ENCODE assay signal across 23 cellular contexts in the genomic region with DNA sequence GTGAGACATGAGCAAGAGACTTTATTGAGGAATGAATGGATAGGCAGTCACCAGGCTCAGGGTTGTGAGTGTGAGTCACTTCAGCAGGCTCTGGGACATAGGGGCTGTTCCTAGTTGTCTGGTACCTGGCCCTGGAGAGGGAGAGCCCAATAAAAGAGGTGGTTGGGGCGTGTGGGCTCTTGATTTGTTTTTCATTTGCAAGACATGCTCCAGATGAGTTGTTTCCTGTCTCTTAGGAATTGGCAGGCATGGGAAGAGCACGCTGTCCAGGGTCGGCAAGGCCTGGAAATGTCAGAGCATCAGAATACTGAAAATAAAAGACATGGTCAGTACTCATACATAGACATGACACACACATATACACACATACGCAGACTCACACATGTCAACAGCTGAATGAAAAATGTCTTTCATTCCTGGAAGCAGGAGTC.
DNase-seq lines count a peak whose midpoint lies in the region; ATAC-seq and TF ChIP-seq lines count a peak whose summit lies in the region.
"Had no signal": no experiment of that assay in that cellular context is flagged by ENCODE, and none has a peak within 500 bp of the region (broad histone marks: within the 10 kb centered on the region; RNA-seq: fewer than 3 reads in every experiment).

No MANE protein-coding gene starts in this region.

- H4K20me1 ChIP-seq in BLaER1 treated with 17β-estradiol and CSF1 and Interleukin-3, amounts not matched to agents 10 nM and 100 nM = no peaks in the 10 kb centered on the region
- H4K20me1 ChIP-seq in PC-3 (ENCODE audit: low read length) = no peaks in the 10 kb centered on the region

- peaks cover 61% of the 10 kb centered on the region for H3K4me1 Mint-ChIP-seq in nephron
- H3K4me1 Mint-ChIP-seq: activated CD4-positive, alpha-beta memory T cell treated with anti-CD3 and anti-CD28 coated beads, Interleukin-2, amount 10 ng/mL, durations not matched to agents 7 days and 5 days had no signal

- H3K36me3 Mint-ChIP-seq in nephron (ENCODE audit: low read depth) = no peaks in the 10 kb centered on the region
- H3K36me3 Mint-ChIP-seq: CD8-positive, alpha-beta T cell; natural killer cell treated with Interleukin-12 subunit alpha and Interleukin-12 subunit beta and Interleukin-15 and Interleukin-18, amount 100 ng/mL, for 72 hours had no signal

- H3K9me3 Mint-ChIP-seq in nephron = no peaks in the 10 kb centered on the region
- H3K9me3 Mint-ChIP-seq: activated CD4-positive, alpha-beta memory T cell treated with anti-CD3 and anti-CD28 coated beads, Interleukin-2, amount 10 ng/mL, durations not matched to agents 7 days and 5 days; CD8-positive, alpha-beta T cell; natural killer cell treated with Interleukin-12 subunit alpha and Interleukin-12 subunit beta and Interleukin-15 and Interleukin-18, amount 100 ng/mL, for 72 hours; T-helper 2 cell treated with Interferon-gamma antibody and Interleukin-4, amounts not matched to agents 5 μg/mL and 100 μg/mL, for 36 hours had no signal

- H3K9me2 ChIP-seq in PC-3 (replicated peaks; ENCODE audit: low read length) = no peaks in the 10 kb centered on the region

- no peaks in the 10 kb centered on the region for H3K27me3 ChIP-seq in BLaER1 treated with 17β-estradiol and CSF1 and Interleukin-3, amounts not matched to agents 10 nM and 100 nM
- no peaks in the 10 kb centered on the region for H3K27me3 ChIP-seq in PC-3 (ENCODE audit: low read length)

- TF ChIP-seq CTCF in PC-3 (conservative IDR thresholded peaks at IDR 0.05; ENCODE audit: low read depth, low read length) (no peak), nephron (IDR thresholded peaks at IDR 0.05; ENCODE audit: unreplicated experiment in 3 of 3) (no peak)

- no peaks in the 10 kb centered on the region for H3K36me3 ChIP-seq in BLaER1 treated with 17β-estradiol and CSF1 and Interleukin-3, amounts not matched to agents 10 nM and 100 nM
- H3K36me3 ChIP-seq in PC-3 (ENCODE audit: low read depth, low read length) = no peaks in the 10 kb centered on the region

- peak; percentile 92 for DNase-seq in PC-3
- peak; percentile 63 for DNase-seq in dermis blood vessel endothelial cell
- no peak for DNase-seq in NCI-H446 (lab: John Stamatoyannopoulos, UW)
- no peak for DNase-seq in COLO829 (ENCODE audit: low spot score)
- DNase-seq: activated CD4-positive, alpha-beta memory T cell treated with anti-CD3 and anti-CD28 coated beads, Interleukin-2, amount 10 ng/mL, durations not matched to agents 7 days and 5 days; activated CD4-positive, CD25-positive, alpha-beta regulatory T cell; activated naive CD4-positive, alpha-beta T cell; anterior cingulate cortex; CD8-positive, alpha-beta T cell; DMS79; effector memory CD4-positive, alpha-beta T cell; KG1; NCI-H1092; NCI-H2107; NCI-H69; stimulated activated CD4-positive, alpha-beta T cell treated with anti-CD3 and anti-CD28 coated beads, Interleukin-2, amount 100 ng/mL, for 48 hours had no signal

- peaks cover 19% of the 10 kb centered on the region for H3K27me3 Mint-ChIP-seq in nephron (ENCODE audit: low read depth)

- intact Hi-C loops in PC-3 (cut with micrococcal nuclease) = loop anchor here (2.0 kb wide), 4 partner anchors 23 to 229 kb away; no protein-coding TSS in a partner anchor

- no peak overlapping the region for H3K9ac ChIP-seq in BLaER1 treated with 17β-estradiol and CSF1 and Interleukin-3, amounts not matched to agents 10 nM and 100 nM
- H3K9ac ChIP-seq in PC-3 (ENCODE audit: low read length) = peak overlapping the region; percentile 77

- CTCF ChIA-PET in PC-3 (lab: Charles Lee) = no interaction called here

- no peaks in the 10 kb centered on the region for H3K79me2 ChIP-seq in PC-3 (ENCODE audit: low read length)

- no TSS peak for BruUV-seq in PC-3 (replicated peaks; lab: Mats Ljungman, UMichigan)

- H3K4me3 Mint-ChIP-seq in nephron = no peak overlapping the region
- H3K4me3 Mint-ChIP-seq: activated CD4-positive, alpha-beta memory T cell treated with anti-CD3 and anti-CD28 coated beads, Interleukin-2, amount 10 ng/mL, durations not matched to agents 7 days and 5 days; CD8-positive, alpha-beta T cell; natural killer cell treated with Interleukin-12 subunit alpha and Interleukin-12 subunit beta and Interleukin-15 and Interleukin-18, amount 100 ng/mL, for 72 hours; T-helper 2 cell treated with Interferon-gamma antibody and Interleukin-4, amounts not matched to agents 5 μg/mL and 100 μg/mL, for 36 hours had no signal

- POLR2A ChIA-PET in PC-3 (lab: Charles Lee; ENCODE audit: unreplicated experiment) = no interaction called here

- peak overlapping the region; percentile 1 to 77 (median 71) for H3K27ac Mint-ChIP-seq in nephron
- H3K27ac Mint-ChIP-seq: activated CD4-positive, alpha-beta memory T cell treated with anti-CD3 and anti-CD28 coated beads, Interleukin-2, amount 10 ng/mL, durations not matched to agents 7 days and 5 days; CD8-positive, alpha-beta T cell; natural killer cell treated with Interleukin-12 subunit alpha and Interleukin-12 subunit beta and Interleukin-15 and Interleukin-18, amount 100 ng/mL, for 72 hours; T-helper 2 cell treated with Interferon-gamma antibody and Interleukin-4, amounts not matched to agents 5 μg/mL and 100 μg/mL, for 36 hours had no signal

- H3K4me3 ChIP-seq in BLaER1 treated with 17β-estradiol and CSF1 and Interleukin-3, amounts not matched to agents 10 nM and 100 nM = no peak overlapping the region
- H3K4me3 ChIP-seq in PC-3 (ENCODE audit: low read length) = no peak overlapping the region
- H3K4me3 ChIP-seq: skin epidermis had no signal

- 0 out of 2 replicates have a peak overlapping the region, but pooled peaks have one; percentile 3 for H2AFZ ChIP-seq in PC-3 (ENCODE audit: low read length)

- peak overlapping the region; percentile 7 to 70 (median 56); a peak in 16 of 22 replicates for H3K4me2 ChIP-seq in BLaER1 treated with 17β-estradiol and CSF1 and Interleukin-3, amounts not matched to agents 10 nM and 100 nM
- peak overlapping the region; percentile 21 for H3K4me2 ChIP-seq in PC-3 (ENCODE audit: low read length)

- peaks cover 3% of the 10 kb centered on the region for H3F3A ChIP-seq in PC-3 (ENCODE audit: low read length, unreplicated experiment)

- peak overlapping the region in 2 of 11 experiments; percentile 9 to 10; a peak in 2 of 22 replicates for H3K27ac ChIP-seq in BLaER1 treated with 17β-estradiol and CSF1 and Interleukin-3, amounts not matched to agents 10 nM and 100 nM
- H3K27ac ChIP-seq in PC-3 (ENCODE audit: low read length) = peak overlapping the region; percentile 93
- H3K27ac ChIP-seq: skin epidermis had no signal

- ATAC-seq in PC-3 = peak; percentile 85
- no peak for ATAC-seq in HG02798 (IDR thresholded peaks at IDR 0.05; ENCODE audit: poor library complexity, unreplicated experiment)
- no peak for ATAC-seq in HG02981 (IDR thresholded peaks at IDR 0.05; ENCODE audit: unreplicated experiment)
- ATAC-seq: CD8-positive, alpha-beta T cell; natural killer cell treated with Interleukin-12 subunit alpha and Interleukin-12 subunit beta and Interleukin-15 and Interleukin-18, amount 100 ng/mL, for 72 hours had no signal

- H3K9me3 ChIP-seq in BLaER1 treated with 17β-estradiol and CSF1 and Interleukin-3, amounts not matched to agents 10 nM and 100 nM (replicated peaks in 1 of 11) = peaks cover 0 to 10% (median 0%) of the 10 kb centered on the region in 11 experiments; a peak in 3 of 22 replicates
- no peaks in the 10 kb centered on the region for H3K9me3 ChIP-seq in PC-3 (ENCODE audit: low read length)

- H3K4me1 ChIP-seq in BLaER1 treated with 17β-estradiol and CSF1 and Interleukin-3, amounts not matched to agents 10 nM and 100 nM = peaks cover 50 to 68% (median 64%) of the 10 kb centered on the region in 10 experiments
- peaks cover 43% of the 10 kb centered on the region for H3K4me1 ChIP-seq in PC-3 (ENCODE audit: insufficient read depth, low read length)

Comparison
In these comparisons a context has a peak if more than half of its experiments do, and no peak if none do; other contexts are left out.
1. DNase-seq: peak in PC-3 (single experiment) and dermis blood vessel endothelial cell (single experiment); none in NCI-H446 (0 of 2) and COLO829 (single experiment).